23 cellular contexts compared by ENCODE assay signal in the genomic region with DNA sequence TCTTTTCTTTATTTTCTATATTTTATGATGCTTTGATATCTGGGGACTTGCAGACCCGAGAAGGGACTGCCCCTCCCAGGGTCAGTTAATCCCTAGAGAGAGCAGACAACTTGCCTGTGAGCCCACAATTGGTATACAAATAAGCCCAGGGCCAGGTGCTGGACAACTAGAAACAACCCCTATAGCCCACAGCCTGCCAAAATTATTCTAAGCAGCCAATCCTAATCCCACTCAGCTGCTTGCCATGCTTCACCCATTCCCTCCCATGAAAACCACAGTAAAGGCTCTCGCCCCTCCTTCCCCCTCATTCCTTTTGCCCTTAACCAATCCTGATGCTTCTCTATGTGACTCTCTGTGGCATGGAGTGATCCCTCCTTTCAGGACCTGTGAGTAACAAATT.
"Had no signal": no experiment of that assay in that cellular context is flagged by ENCODE, and none has a peak within 500 bp of the region (broad histone marks: within the 10 kb centered on the region; RNA-seq: fewer than 3 reads in every experiment).

No MANE protein-coding gene starts in this region.

- ATAC-seq: left ventricle myocardium superior; naive thymus-derived CD4-positive, alpha-beta T cell; right cardiac atrium; stimulated activated naive B cell treated with anti-CD40 and anti-IgM and Interleukin-4, amounts not matched to agents 10 μg/mL and 1 μg/mL and 100 μg/mL, for 72 hours had no signal

- H3K4me3 Mint-ChIP-seq: memory B cell; naive thymus-derived CD4-positive, alpha-beta T cell; nephron; stimulated activated naive B cell treated with anti-CD40 and anti-IgM and Interleukin-4, amounts not matched to agents 10 μg/mL and 1 μg/mL and 100 μg/mL, for 72 hours; stimulated activated naive CD8-positive, alpha-beta T cell treated with anti-CD3 and anti-CD28 coated beads, Interleukin-15, Interleukin-2, amounts not matched to agents 100 ng/mL and 50 ng/mL, for 24 hours had no signal

- H3K9me3 Mint-ChIP-seq: nephron; stimulated activated naive CD8-positive, alpha-beta T cell treated with anti-CD3 and anti-CD28 coated beads, Interleukin-15, Interleukin-2, amounts not matched to agents 100 ng/mL and 50 ng/mL, for 24 hours had no signal

- H3K36me3 ChIP-seq: esophagus muscularis mucosa, prostate gland, sigmoid colon, thoracic aorta, tibial nerve, upper lobe of left lung had no signal

- H3K36me3 Mint-ChIP-seq: memory B cell; naive thymus-derived CD4-positive, alpha-beta T cell; stimulated activated naive B cell treated with anti-CD40 and anti-IgM and Interleukin-4, amounts not matched to agents 10 μg/mL and 1 μg/mL and 100 μg/mL, for 72 hours had no signal

- H3K4me1 Mint-ChIP-seq: memory B cell; naive thymus-derived CD4-positive, alpha-beta T cell; stimulated activated naive B cell treated with anti-CD40 and anti-IgM and Interleukin-4, amounts not matched to agents 10 μg/mL and 1 μg/mL and 100 μg/mL, for 72 hours had no signal

- H3K9me3 ChIP-seq: esophagus muscularis mucosa, prostate gland, sigmoid colon, thoracic aorta, upper lobe of left lung had no signal

- H3K27me3 ChIP-seq: esophagus muscularis mucosa, sigmoid colon, tibial nerve, upper lobe of left lung had no signal

- H3K4me3 ChIP-seq: coronary artery, esophagus muscularis mucosa, lung, prostate gland, sigmoid colon, thoracic aorta, tibial nerve, upper lobe of left lung had no signal

- DNase-seq: dermis blood vessel endothelial cell; effector memory CD4-positive, alpha-beta T cell; foreskin melanocyte; hypothalamus; left ventricle myocardium superior; naive thymus-derived CD4-positive, alpha-beta T cell; nucleus accumbens; right cardiac atrium; sigmoid colon; small intestine; stimulated activated CD4-positive, alpha-beta T cell treated with anti-CD3 and anti-CD28 coated beads, Interleukin-15, amount 100 ng/mL, for 24 hours; stimulated activated CD4-positive, alpha-beta T cell treated with anti-CD3 and anti-CD28 coated beads, Interleukin-2, amount 100 ng/mL, for 48 hours; stimulated activated naive B cell treated with anti-CD40 and anti-IgM and Interleukin-4, amounts not matched to agents 10 μg/mL and 1 μg/mL and 100 μg/mL, for 72 hours; upper lobe of left lung had no signal

- H3K27ac ChIP-seq: coronary artery, esophagus muscularis mucosa, prostate gland, sigmoid colon, thoracic aorta, tibial nerve, upper lobe of left lung had no signal

- H3K27ac Mint-ChIP-seq: memory B cell; naive thymus-derived CD4-positive, alpha-beta T cell; nephron; stimulated activated naive B cell treated with anti-CD40 and anti-IgM and Interleukin-4, amounts not matched to agents 10 μg/mL and 1 μg/mL and 100 μg/mL, for 72 hours; stimulated activated naive CD8-positive, alpha-beta T cell treated with anti-CD3 and anti-CD28 coated beads, Interleukin-15, Interleukin-2, amounts not matched to agents 100 ng/mL and 50 ng/mL, for 24 hours had no signal

- H3K27me3 Mint-ChIP-seq: stimulated activated naive B cell treated with anti-CD40 and anti-IgM and Interleukin-4, amounts not matched to agents 10 μg/mL and 1 μg/mL and 100 μg/mL, for 72 hours; stimulated activated naive CD8-positive, alpha-beta T cell treated with anti-CD3 and anti-CD28 coated beads, Interleukin-15, Interleukin-2, amounts not matched to agents 100 ng/mL and 50 ng/mL, for 24 hours had no signal

- H3K4me1 ChIP-seq: esophagus muscularis mucosa, prostate gland, sigmoid colon, upper lobe of left lung had no signal
